In the genomic region with DNA sequence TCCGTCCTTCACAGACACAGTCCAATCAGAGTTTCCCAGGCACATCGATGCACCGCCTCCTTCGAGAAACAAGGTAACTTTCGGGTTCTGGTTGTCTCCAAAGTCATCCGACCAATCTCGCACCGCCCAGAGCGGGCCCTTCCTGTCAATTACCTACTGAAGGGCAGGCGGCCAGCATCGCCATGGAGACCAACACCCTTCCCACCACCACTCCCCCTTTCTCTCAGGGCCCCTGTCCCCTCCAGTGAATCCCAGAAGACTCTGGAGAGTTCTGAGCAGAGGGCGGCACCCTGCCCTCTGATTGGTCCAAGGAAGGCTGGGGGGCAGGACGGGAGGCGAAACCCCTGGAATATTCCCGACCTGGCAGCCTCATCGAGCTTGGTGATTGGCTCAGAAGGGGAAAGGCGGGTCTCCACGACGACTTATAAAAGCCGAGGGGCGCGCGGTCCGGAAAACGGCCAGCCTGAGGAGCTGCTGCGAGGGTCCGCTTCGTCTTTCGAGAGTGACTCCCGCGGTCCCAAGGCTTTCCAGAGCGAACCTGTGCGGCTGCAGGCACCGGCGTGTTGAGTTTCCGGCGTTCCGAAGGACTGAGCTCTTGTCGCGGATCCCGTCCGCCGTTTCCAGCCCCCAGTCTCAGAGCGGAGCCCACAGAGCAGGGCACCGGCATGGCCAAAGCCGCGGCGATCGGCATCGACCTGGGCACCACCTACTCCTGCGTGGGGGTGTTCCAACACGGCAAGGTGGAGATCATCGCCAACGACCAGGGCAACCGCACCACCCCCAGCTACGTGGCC, we compare ENCODE assay signal across 8 cellular contexts. TPM values are rescaled to one million over a fixed set of nuclear protein-coding genes. Genes with fewer than 3 reads are reported as not detected.
DNase-seq lines count a peak whose midpoint lies in the region; ATAC-seq, FAIRE-seq and TF ChIP-seq lines count a peak whose summit lies in the region.

A gene (plus strand): TSS at position 453 of the 794 bp plus-strand sequence. CDS start 213 bp downstream, at position 666.

- H3K36me3 ChIP-seq in right atrium auricular region (no peaks in the 10 kb centered on the region), psoas muscle (ENCODE audit: insufficient read depth in 1 of 2, low read depth in 1 of 2) (no peaks in the 10 kb centered on the region)

- peak; percentile 61 for ATAC-seq in HG02884 (IDR thresholded peaks at IDR 0.05; ENCODE audit: unreplicated experiment)
- ATAC-seq in psoas muscle: peak; percentile 86 to 95 (median 90)

- H3K27me3 ChIP-seq in right atrium auricular region (no peaks in the 10 kb centered on the region), psoas muscle (ENCODE audit: insufficient read depth in 3 of 3, low read length in 2 of 3) (no peaks in the 10 kb centered on the region)

- no peaks in the 10 kb centered on the region for H3K9me3 ChIP-seq in right atrium auricular region
- H3K9me3 ChIP-seq in psoas muscle: no peaks in the 10 kb centered on the region

- H3K27ac ChIP-seq in right atrium auricular region (peak within 1 kb of the TSS; percentile 95 to 97), psoas muscle (peak within 1 kb of the TSS; percentile 91)

- TF ChIP-seq CTCF in right atrium auricular region (IDR thresholded peaks at IDR 0.05): no peak
- no peak for TF ChIP-seq CTCF in psoas muscle (IDR thresholded peaks at IDR 0.05)

- intact Hi-C loops in psoas muscle (cut with DNase I): loop anchor here in 1 of 2 donors (2.0 kb wide), 1 partner anchor 33 kb away; a partner anchor contains a TSS

- WGBS in psoas muscle, 3 donors: 0 to 1% (median 0%) methylated on average over 44 to 52 of the region's 56 CpGs

- H3K4me1 ChIP-seq in right atrium auricular region: peaks cover 0 to 34% of the 10 kb centered on the region in 2 donors
- peaks cover 32% of the 10 kb centered on the region for H3K4me1 ChIP-seq in psoas muscle

- TF ChIP-seq POLR2A in GM15510 (IDR thresholded peaks at IDR 0.05; ENCODE audit: borderline replicate concordance, extremely low read depth, insufficient read length): peak; percentile 99

- FAIRE-seq in urothelium cell line (lab: Jason Lieb, UNC): no peak

- peak; percentile 76 for DNase-seq in NCI-H1694 (lab: John Stamatoyannopoulos, UW)
- DNase-seq in T-helper 2 cell: peak; percentile 69 to 99 (median 79)
- DNase-seq in anterior cingulate cortex (lab: John Stamatoyannopoulos, UW): peak; percentile 92 to 100 (median 99)
- DNase-seq in right atrium auricular region (ENCODE audit: low spot score): peak; percentile 100
- DNase-seq in psoas muscle: peak; percentile 99 to 100
- peak; percentile 94 for DNase-seq in urothelium cell line (ENCODE audit: low spot score)

- H3K4me3 ChIP-seq in right atrium auricular region: peak within 1 kb of the TSS; percentile 60 to 95
- H3K4me3 ChIP-seq in psoas muscle: peak within 1 kb of the TSS; percentile 81

RNA-seq across cellular contexts. Expression of the gene that starts here (rescaled TPM):
- 100 to 1,000 TPM; 131 to 232 TPM for total RNA-seq in right atrium auricular region
- 100 to 1,000 TPM; 199 to 721 (median 347) TPM for total RNA-seq in psoas muscle
- 100 to 1,000 TPM in 2 of 3 donors, 10 to 100 TPM in 1; 19.4 to 148 (median 104) TPM for polyA plus RNA-seq in psoas muscle

Comparison
In these comparisons a context has a peak if more than half of its experiments do, and no peak if none do; other contexts are left out.
1. Peak in every context shown above with its lines: DNase-seq, ATAC-seq, H3K4me3 ChIP-seq and H3K27ac ChIP-seq.